Comparison of ENCODE assay signal across 21 cellular contexts in genomic region chr4:139795915-139796314, GRCh38.
"Had no signal": no experiment of that assay in that cellular context is flagged by ENCODE, and none has a peak within 500 bp of the region (broad histone marks: within the 10 kb centered on the region; RNA-seq: fewer than 3 reads in every experiment).

No MANE protein-coding gene starts in this region.

- H3K36me3 ChIP-seq: brain microvascular endothelial cell, left ventricle myocardium inferior, right atrium auricular region, tibial nerve, uterus had no signal

- H3K79me2 ChIP-seq: hepatocyte had no signal

- H3K9me3 ChIP-seq: left ventricle myocardium inferior, right atrium auricular region, tibial nerve, uterus had no signal

- H2AFZ ChIP-seq: hepatocyte had no signal

- DNase-seq: activated CD4-positive, alpha-beta T cell treated with anti-CD3 and anti-CD28 coated beads for 4 hours; activated CD8-positive, alpha-beta memory T cell treated with anti-CD3 and anti-CD28 coated beads, Interleukin-2, amount 50 U/mL, for 4 hours; activated CD8-positive, alpha-beta T cell treated with anti-CD3 and anti-CD28 coated beads, Interleukin-2, amount 10 ng/mL, durations not matched to agents 7 days and 5 days; activated effector memory CD4-positive, alpha-beta T cell treated with anti-CD3 and anti-CD28 coated beads, Interleukin-2, amount 50 U/mL, for 16 hours; activated T-cell treated with anti-CD3 and anti-CD28 coated beads, Interleukin-2, amount 50 U/mL, for 48 hours; brain microvascular endothelial cell; cortex of kidney; effector CD8-positive, alpha-beta T cell; kidney; left ventricle myocardium inferior; naive thymus-derived CD8-positive, alpha-beta T cell; nucleus accumbens; stimulated activated CD4-positive, alpha-beta T cell treated with anti-CD3 and anti-CD28 coated beads, Interleukin-15, amount 100 ng/mL, for 24 hours; stimulated activated CD4-positive, alpha-beta T cell treated with anti-CD3 and anti-CD28 coated beads, Interleukin-4, amount 100 ng/mL, for 1 hour; stimulated activated naive B cell treated with anti-CD40 and anti-IgM and Interleukin-4, amounts not matched to agents 10 μg/mL and 1 μg/mL and 100 μg/mL, for 72 hours; T-helper 2 cell; uterus had no signal

- H3K27me3 ChIP-seq: brain microvascular endothelial cell, hepatocyte, right atrium auricular region, tibial nerve, uterus had no signal

- ATAC-seq: activated CD8-positive, alpha-beta T cell treated with anti-CD3 and anti-CD28 coated beads, Interleukin-2, amount 10 ng/mL, durations not matched to agents 7 days and 5 days; naive thymus-derived CD8-positive, alpha-beta T cell; stimulated activated naive B cell treated with anti-CD40 and anti-IgM and Interleukin-4, amounts not matched to agents 10 μg/mL and 1 μg/mL and 100 μg/mL, for 72 hours; WTC11 had no signal

- H3K4me2 ChIP-seq: hepatocyte had no signal

- H3K4me3 ChIP-seq: hepatocyte, left ventricle myocardium inferior, right atrium auricular region, tibial nerve, uterus had no signal

- H3K27ac ChIP-seq: brain microvascular endothelial cell, hepatocyte, left ventricle myocardium inferior, right atrium auricular region, uterus had no signal
